In genomic region chr10:96165726-96166125, GRCh38 we compare ENCODE assay signal across 28 cellular contexts. TPM values are rescaled to one million over a fixed set of nuclear protein-coding genes. Genes with fewer than 3 reads are reported as not detected.
DNase-seq lines count a peak whose midpoint lies in the region; ATAC-seq, FAIRE-seq and TF ChIP-seq lines count a peak whose summit lies in the region.
"Had no signal": no experiment of that assay in that cellular context is flagged by ENCODE, and none has a peak within 500 bp of the region (broad histone marks: within the 10 kb centered on the region; RNA-seq: fewer than 3 reads in every experiment).

No MANE protein-coding gene starts in this region.

- no peak for TF ChIP-seq EP300 in HepG2 (IDR thresholded peaks at IDR 0.05; ENCODE audit: low read depth in 2 of 2, low read length in 2 of 2)
- no peak for TF ChIP-seq EP300 in HepG2 (CRISPR knock-in tag; IDR thresholded peaks at IDR 0.05; ENCODE audit: borderline replicate concordance)

- H3K27ac Mint-ChIP-seq in endodermal cell = peak overlapping the region; percentile 66
- H3K27ac Mint-ChIP-seq in nephron progenitor cell = peak overlapping the region; percentile 36
- H3K27ac Mint-ChIP-seq in progenitor cell of endocrine pancreas = peak overlapping the region; percentile 6
- H3K27ac Mint-ChIP-seq: B cell; CD4-positive, alpha-beta memory T cell; CD4-positive, CD25-positive, alpha-beta regulatory T cell; CD8-positive, alpha-beta memory T cell had no signal

- no peaks in the 10 kb centered on the region for H3K27me3 Mint-ChIP-seq in endodermal cell (ENCODE audit: insufficient read depth)
- H3K27me3 Mint-ChIP-seq in nephron progenitor cell (ENCODE audit: low read depth, poor library complexity) = peaks cover 7% of the 10 kb centered on the region
- no peaks in the 10 kb centered on the region for H3K27me3 Mint-ChIP-seq in progenitor cell of endocrine pancreas
- H3K27me3 Mint-ChIP-seq: B cell; CD4-positive, alpha-beta memory T cell; CD4-positive, CD25-positive, alpha-beta regulatory T cell had no signal

- no peak overlapping the region for H2AFZ ChIP-seq in HepG2 (ENCODE audit: low read length)

- H3K79me2 ChIP-seq in HepG2 (ENCODE audit: insufficient read depth, low read length) = no peaks in the 10 kb centered on the region

- no peak for FAIRE-seq in HepG2 (lab: Jason Lieb, UNC)
- FAIRE-seq: A549, GM12878, GM12892, GM18507 had no signal

- no peak for TF ChIP-seq RAD21 in HepG2 (CRISPR knock-in tag; IDR thresholded peaks at IDR 0.05)

- BruUV-seq in HepG2 (replicated peaks; lab: Mats Ljungman, UMichigan) = no TSS peak

- H3K4me3 Mint-ChIP-seq in endodermal cell (no peak overlapping the region), nephron progenitor cell (no peak overlapping the region), progenitor cell of endocrine pancreas (ENCODE audit: low read depth) (no peak overlapping the region)
- H3K4me3 Mint-ChIP-seq: B cell; CD14-positive monocyte; CD4-positive, alpha-beta memory T cell; CD8-positive, alpha-beta memory T cell had no signal

- WGBS in HepG2 (ENCODE audit: low lambda C conversion rate) = 96% methylated on average over 6 of the region's 6 CpGs
- WGBS in right lobe of liver (ENCODE audit: insufficient coverage, low coverage, low lambda C conversion rate, missing lambda C conversion rate) = 90% methylated on average over 2 of the region's 6 CpGs
- WGBS in endodermal cell (ENCODE audit: insufficient coverage in 1 of 2, insufficient read length in 1 of 2), 2 experiments = 92 to 93% methylated on average over 4 to 6 of the region's 6 CpGs
- 95 to 98% methylated on average over 6 of the region's 6 CpGs for WGBS in lower leg skin, 2 donors

- in situ Hi-C loops in HepG2 (cut with HindIII; ENCODE audit: extremely low pct_ligation_motif_present, low pct_unique_long_range_greater_than_20kb) = no loop called here

- no peaks in the 10 kb centered on the region for H4K20me1 ChIP-seq in HepG2 (ENCODE audit: insufficient read depth, low read length)

- TF ChIP-seq POLR2A in HepG2 (IDR thresholded peaks at IDR 0.05; ENCODE audit: insufficient read depth in 1 of 2, low read depth in 2 of 2, low read length in 2 of 2) (no peak), right lobe of liver (IDR thresholded peaks at IDR 0.05) (no peak), lower leg skin (IDR thresholded peaks at IDR 0.05) (no peak)

- H3K9me3 Mint-ChIP-seq in endodermal cell (peaks cover 16% of the 10 kb centered on the region), nephron progenitor cell (peaks cover 37% of the 10 kb centered on the region), progenitor cell of endocrine pancreas (ENCODE audit: low read depth) (peaks cover 12% of the 10 kb centered on the region)

- intact Hi-C loops in HepG2 (cut with micrococcal nuclease; ENCODE audit: unreplicated experiment) (no loop called here), right lobe of liver (cut with DNase I) (no loop called here), lower leg skin (cut with DNase I; ENCODE audit: low total_unique reads) (no loop called here)

- H3K9ac ChIP-seq in HepG2 (ENCODE audit: insufficient read depth, low read depth, low read length) = no peak overlapping the region
- no peak overlapping the region for H3K9ac ChIP-seq in endodermal cell (ENCODE audit: extremely low read depth, low read length, poor library complexity, severe bottlenecking)

- POLR2A ChIA-PET in HepG2 (lab: Yijun Ruan, JAX) = interaction anchor here (0.7 to 1.4 kb wide), 2 partner anchors 36 to 77 kb away, joined by 3 to 7 read pairs; partner anchors contain the start of gene ZNF518A

- H3K4me1 Mint-ChIP-seq in endodermal cell (peaks cover 11% of the 10 kb centered on the region), nephron progenitor cell (no peaks in the 10 kb centered on the region), progenitor cell of endocrine pancreas (ENCODE audit: low read depth) (peaks cover 13% of the 10 kb centered on the region)
- H3K4me1 Mint-ChIP-seq: CD14-positive monocyte; CD4-positive, alpha-beta memory T cell; CD8-positive, alpha-beta memory T cell had no signal

- peaks cover 8% of the 10 kb centered on the region; the same call in 1 of the 2 replicates for H3K4me1 ChIP-seq in HepG2 (ENCODE audit: insufficient read depth, low read length)
- no peaks in the 10 kb centered on the region for H3K4me1 ChIP-seq in right lobe of liver
- H3K4me1 ChIP-seq in endodermal cell (ENCODE audit: control insufficient read depth, insufficient read depth, low read length) = no peaks in the 10 kb centered on the region
- H3K4me1 ChIP-seq: A549 had no signal

- H3K27me3 ChIP-seq in HepG2 (ENCODE audit: control insufficient read depth in 1 of 2, insufficient read depth in 2 of 2, low read length in 2 of 2) (no peaks in the 10 kb centered on the region), right lobe of liver (no peaks in the 10 kb centered on the region), endodermal cell (ENCODE audit: control insufficient read depth, insufficient read depth, low read length, poor library complexity, severe bottlenecking) (no peaks in the 10 kb centered on the region)

- peaks cover 36% of the 10 kb centered on the region for H3K36me3 Mint-ChIP-seq in endodermal cell (ENCODE audit: low read depth)
- peaks cover 79% of the 10 kb centered on the region for H3K36me3 Mint-ChIP-seq in nephron progenitor cell (ENCODE audit: low read depth)
- peaks cover 43% of the 10 kb centered on the region for H3K36me3 Mint-ChIP-seq in progenitor cell of endocrine pancreas (ENCODE audit: insufficient read depth)

- CTCF ChIA-PET in HepG2 (lab: Yijun Ruan, JAX; ENCODE audit: low intra/inter-chr PET ratio, low total read pairs) = no interaction called here

- H3K4me3 ChIP-seq in HepG2 (replicated peaks in 1 of 3; ENCODE audit: insufficient read depth in 1 of 3, low read depth in 2 of 3, low read length in 3 of 3) (no peak overlapping the region), right lobe of liver (no peak overlapping the region), endodermal cell (ENCODE audit: low read length) (no peak overlapping the region), lower leg skin (ENCODE audit: low read depth, poor library complexity, severe bottlenecking) (no peak overlapping the region)
- H3K4me3 ChIP-seq: A549, GM12878 had no signal

- H3K4me2 ChIP-seq in HepG2 (ENCODE audit: low read depth, low read length) = no peak overlapping the region
- H3K4me2 ChIP-seq: A549 had no signal

- DNase-seq in HepG2 (ENCODE audit: low spot score) (no peak), right lobe of liver (no peak), endodermal cell (no peak), nephron progenitor cell (no peak), progenitor cell of endocrine pancreas (ENCODE audit: low spot score, unreplicated experiment) (no peak), lower leg skin (ENCODE audit: low spot score in 2 of 2) (no peak), NCI-H748 treated with DMSO at 0.1 percent for 48 hours (lab: John Stamatoyannopoulos, UW) (no peak)
- DNase-seq: AML-193; C1 segment of cervical spinal cord; CD4-positive, alpha-beta memory T cell; CD4-positive, CD25-positive, alpha-beta regulatory T cell; CD8-positive, alpha-beta memory T cell; COR-L47; DMS 273 treated with DMSO at 0.1 percent for 48 hours; DMS153; DMS53; DMS79; DND-41; EL; GDM1 had no signal

- H3K36me3 ChIP-seq in HepG2 (replicated peaks in 1 of 2; ENCODE audit: control insufficient read depth in 1 of 2, insufficient read depth in 2 of 2, low read length in 2 of 2) (peaks cover 0 to 2% of the 10 kb centered on the region in 2 experiments; a peak in 2 of 5 replicates), right lobe of liver (no peaks in the 10 kb centered on the region), endodermal cell (ENCODE audit: control insufficient read depth, insufficient read depth, low read length) (peaks cover 24% of the 10 kb centered on the region)

- peak; percentile 28; the same call in 2 of the 3 replicates for ATAC-seq in HepG2
- ATAC-seq in right lobe of liver = no peak
- no peak for ATAC-seq in HG02798 (IDR thresholded peaks at IDR 0.05; ENCODE audit: poor library complexity, unreplicated experiment)
- ATAC-seq: A549, GM12878 had no signal

- H3K27ac ChIP-seq in HepG2 (ENCODE audit: extremely low read length, insufficient read depth, low read length) (no peak overlapping the region), right lobe of liver (no peak overlapping the region), endodermal cell (ENCODE audit: low read depth, low read length) (no peak overlapping the region)
- H3K27ac ChIP-seq: 22Rv1, A549 had no signal

- TF ChIP-seq CTCF in HepG2 (CRISPR knock-in tag; IDR thresholded peaks at IDR 0.05) (no peak), right lobe of liver (IDR thresholded peaks at IDR 0.05) (no peak), endodermal cell (conservative IDR thresholded peaks at IDR 0.05) (no peak), nephron progenitor cell (IDR thresholded peaks at IDR 0.05) (no peak), progenitor cell of endocrine pancreas (IDR thresholded peaks at IDR 0.05; ENCODE audit: unreplicated experiment) (no peak), lower leg skin (IDR thresholded peaks at IDR 0.05) (no peak)

- H3K9me3 ChIP-seq in HepG2 (ENCODE audit: low read length) = peaks cover 7% of the 10 kb centered on the region; the same call in 1 of the 2 replicates
- H3K9me3 ChIP-seq in right lobe of liver = no peaks in the 10 kb centered on the region
- peaks cover 16% of the 10 kb centered on the region for H3K9me3 ChIP-seq in endodermal cell (ENCODE audit: control insufficient read depth, low read length)

RNA-seq across cellular contexts. Expression of gene ZNF518A, which starts 35.6 kb away (rescaled TPM):
- total RNA-seq in HepG2 (2016; rRNA removed; fragmentation: Illumina TruSeq; extraction: Trizol) (37.1 and 61.6 TPM in 2 replicates), right lobe of liver (10 to 100 TPM in 1 of 6 experiments, 1 to 10 TPM in 5; 6.7 to 10.4 (median 8.8) TPM), endodermal cell (10 to 100 TPM; 43.3 to 45.7 TPM), progenitor cell of endocrine pancreas (49.9 and 51.9 TPM in 2 replicates), lower leg skin (10 to 100 TPM in 1 of 4 donors, 1 to 10 TPM in 3; 6.7 to 12.1 (median 8.3) TPM)
- 3.7 and 6.0 TPM in 2 replicates for total RNA-seq in HepG2 (2016; cell fraction: cytosol; rRNA removed; fragmentation: Illumina TruSeq; extraction: Trizol; ENCODE audit: low read depth)
- total RNA-seq in HepG2 (2016; cell fraction: insoluble cytoplasmic fraction; rRNA removed; fragmentation: Illumina TruSeq; extraction: Trizol) = 37.6 and 58.4 TPM in 2 replicates
- total RNA-seq in HepG2 (2016; cell fraction: membrane; rRNA removed; fragmentation: Illumina TruSeq; extraction: Trizol) = 13.1 and 14.3 TPM in 2 replicates
- total RNA-seq in HepG2 (2016; cell fraction: nucleus; rRNA removed; fragmentation: Illumina TruSeq; extraction: Trizol) = 82.1 and 84.5 TPM in 2 replicates
- 16.6 and 21.7 TPM in 2 replicates for polyA plus RNA-seq in HepG2 (2011; rRNA removed)
- 5.1 and 6.9 TPM in 2 replicates for polyA plus RNA-seq in HepG2 (2011; cell fraction: cytosol; rRNA removed)
- 23.4 and 32.9 TPM in 2 replicates for polyA plus RNA-seq in HepG2 (2011; cell fraction: nucleus; rRNA removed)
- 15.3 and 20.5 TPM in 2 replicates for polyA plus RNA-seq in HepG2 (2012)
- polyA plus RNA-seq in HepG2 (2016; cell fraction: cytosol; fragmentation: Illumina TruSeq; extraction: Trizol; ENCODE audit: low read depth) = 0.68 and 0.89 TPM in 2 replicates
- polyA plus RNA-seq in HepG2 (2016; cell fraction: insoluble cytoplasmic fraction; fragmentation: Illumina TruSeq; extraction: Trizol; ENCODE audit: low read depth) = 19.2 and 24.5 TPM in 2 replicates
- polyA plus RNA-seq in HepG2 (2016; cell fraction: membrane; fragmentation: Illumina TruSeq; extraction: Trizol; ENCODE audit: low read depth) = 1.9 and 2.0 TPM in 2 replicates
- 97.5 and 102 TPM in 2 replicates for polyA plus RNA-seq in HepG2 (2016; cell fraction: nucleus; fragmentation: Illumina TruSeq; extraction: Trizol; ENCODE audit: insufficient read depth, low read depth)
- 2.5 and 29.2 TPM in 2 replicates for polyA minus RNA-seq in HepG2 (2011; rRNA and poly(A)+ RNA removed; ENCODE audit: low replicate concordance)
- 24.5 and 30.6 TPM in 2 replicates for polyA minus RNA-seq in HepG2 (2011; cell fraction: cytosol; rRNA and poly(A)+ RNA removed)
- 154 and 169 TPM in 2 replicates for polyA minus RNA-seq in HepG2 (2011; cell fraction: nucleus; rRNA and poly(A)+ RNA removed)
- polyA plus RNA-seq in endodermal cell (2013, experiment 1 of 2) = 21.4 TPM
- 22.1 TPM for polyA plus RNA-seq in endodermal cell (2013, experiment 2 of 2)

Comparison
In these comparisons a context has a peak if more than half of its experiments do, and no peak if none do; other contexts are left out.
1. H3K27ac Mint-ChIP-seq: peak in every context shown above with its lines; median percentile 66 in endodermal cell; 36 in nephron progenitor cell; 6 in progenitor cell of endocrine pancreas.